ENCODE assay signal across 1 cellular context in genomic region chr6:3456794-3457709, GRCh38.
TF ChIP-seq lines count a peak whose summit lies in the region.

Gene SLC22A23 (minus strand): TSS chr6:3457050. CDS start chr6:3456559, 491 bp downstream.

TF ChIP-seq in HepG2, 621 proteins besides CTCF, POLR2A, EP300 and RAD21 (continued from another document and continues in another):
- TF ChIP-seq NCOA1 (CRISPR knock-in tag; IDR thresholded peaks at IDR 0.05), result 0 out of 2 replicates have a peak, but pooled peaks have one; percentile 47
- peak; percentile 72 for TF ChIP-seq ZNF407 (CRISPR knock-in tag; IDR thresholded peaks at IDR 0.05; ENCODE audit: not compliant biosample characterization)
- TF ChIP-seq ZNF235 (CRISPR knock-in tag; IDR thresholded peaks at IDR 0.05; ENCODE audit: borderline replicate concordance), result 0 out of 2 replicates have a peak, but pooled peaks have one; percentile 22
- no peak for TF ChIP-seq GLI4 (CRISPR knock-in tag; IDR thresholded peaks at IDR 0.05; ENCODE audit: borderline replicate concordance)
- no peak for TF ChIP-seq TBP (CRISPR knock-in tag; IDR thresholded peaks at IDR 0.05)
- TF ChIP-seq, protein P1, sequence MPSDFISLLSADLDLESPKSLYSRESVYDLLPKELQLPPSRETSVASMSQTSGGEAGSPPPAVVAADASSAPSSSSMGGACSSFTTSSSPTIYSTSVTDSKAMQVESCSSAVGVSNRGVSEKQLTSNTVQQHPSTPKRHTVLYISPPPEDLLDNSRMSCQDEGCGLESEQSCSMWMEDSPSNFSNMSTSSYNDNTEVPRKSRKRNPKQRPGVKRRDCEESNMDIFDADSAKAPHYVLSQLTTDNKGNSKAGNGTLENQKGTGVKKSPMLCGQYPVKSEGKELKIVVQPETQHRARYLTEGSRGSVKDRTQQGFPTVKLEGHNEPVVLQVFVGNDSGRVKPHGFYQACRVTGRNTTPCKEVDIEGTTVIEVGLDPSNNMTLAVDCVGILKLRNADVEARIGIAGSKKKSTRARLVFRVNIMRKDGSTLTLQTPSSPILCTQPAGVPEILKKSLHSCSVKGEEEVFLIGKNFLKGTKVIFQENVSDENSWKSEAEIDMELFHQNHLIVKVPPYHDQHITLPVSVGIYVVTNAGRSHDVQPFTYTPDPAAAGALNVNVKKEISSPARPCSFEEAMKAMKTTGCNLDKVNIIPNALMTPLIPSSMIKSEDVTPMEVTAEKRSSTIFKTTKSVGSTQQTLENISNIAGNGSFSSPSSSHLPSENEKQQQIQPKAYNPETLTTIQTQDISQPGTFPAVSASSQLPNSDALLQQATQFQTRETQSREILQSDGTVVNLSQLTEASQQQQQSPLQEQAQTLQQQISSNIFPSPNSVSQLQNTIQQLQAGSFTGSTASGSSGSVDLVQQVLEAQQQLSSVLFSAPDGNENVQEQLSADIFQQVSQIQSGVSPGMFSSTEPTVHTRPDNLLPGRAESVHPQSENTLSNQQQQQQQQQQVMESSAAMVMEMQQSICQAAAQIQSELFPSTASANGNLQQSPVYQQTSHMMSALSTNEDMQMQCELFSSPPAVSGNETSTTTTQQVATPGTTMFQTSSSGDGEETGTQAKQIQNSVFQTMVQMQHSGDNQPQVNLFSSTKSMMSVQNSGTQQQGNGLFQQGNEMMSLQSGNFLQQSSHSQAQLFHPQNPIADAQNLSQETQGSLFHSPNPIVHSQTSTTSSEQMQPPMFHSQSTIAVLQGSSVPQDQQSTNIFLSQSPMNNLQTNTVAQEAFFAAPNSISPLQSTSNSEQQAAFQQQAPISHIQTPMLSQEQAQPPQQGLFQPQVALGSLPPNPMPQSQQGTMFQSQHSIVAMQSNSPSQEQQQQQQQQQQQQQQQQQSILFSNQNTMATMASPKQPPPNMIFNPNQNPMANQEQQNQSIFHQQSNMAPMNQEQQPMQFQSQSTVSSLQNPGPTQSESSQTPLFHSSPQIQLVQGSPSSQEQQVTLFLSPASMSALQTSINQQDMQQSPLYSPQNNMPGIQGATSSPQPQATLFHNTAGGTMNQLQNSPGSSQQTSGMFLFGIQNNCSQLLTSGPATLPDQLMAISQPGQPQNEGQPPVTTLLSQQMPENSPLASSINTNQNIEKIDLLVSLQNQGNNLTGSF (CRISPR knock-in tag; IDR thresholded peaks at IDR 0.05), result 0 out of 2 replicates have a peak, but pooled peaks have one; percentile 21
- peak; percentile 8 for TF ChIP-seq TEAD3 (CRISPR knock-in tag; optimal IDR thresholded peaks at IDR 0.05; ENCODE audit: borderline replicate concordance)
- no peak for TF ChIP-seq ZNF550 (CRISPR knock-in tag; IDR thresholded peaks at IDR 0.05; ENCODE audit: borderline replicate concordance)
- no peak for TF ChIP-seq LCORL (IDR thresholded peaks at IDR 0.05)
- TF ChIP-seq LCORL (CRISPR knock-in tag; IDR thresholded peaks at IDR 0.05), result 0 out of 2 replicates have a peak, but pooled peaks have one; percentile 71
- TF ChIP-seq ZNF737 (CRISPR knock-in tag; IDR thresholded peaks at IDR 0.05; ENCODE audit: borderline replicate concordance), result no peak
- no peak for TF ChIP-seq ZBTB4 (CRISPR knock-in tag; IDR thresholded peaks at IDR 0.05; ENCODE audit: borderline replicate concordance)
- TF ChIP-seq DR1 (CRISPR knock-in tag; IDR thresholded peaks at IDR 0.05), result no peak
- TF ChIP-seq, protein P2, sequence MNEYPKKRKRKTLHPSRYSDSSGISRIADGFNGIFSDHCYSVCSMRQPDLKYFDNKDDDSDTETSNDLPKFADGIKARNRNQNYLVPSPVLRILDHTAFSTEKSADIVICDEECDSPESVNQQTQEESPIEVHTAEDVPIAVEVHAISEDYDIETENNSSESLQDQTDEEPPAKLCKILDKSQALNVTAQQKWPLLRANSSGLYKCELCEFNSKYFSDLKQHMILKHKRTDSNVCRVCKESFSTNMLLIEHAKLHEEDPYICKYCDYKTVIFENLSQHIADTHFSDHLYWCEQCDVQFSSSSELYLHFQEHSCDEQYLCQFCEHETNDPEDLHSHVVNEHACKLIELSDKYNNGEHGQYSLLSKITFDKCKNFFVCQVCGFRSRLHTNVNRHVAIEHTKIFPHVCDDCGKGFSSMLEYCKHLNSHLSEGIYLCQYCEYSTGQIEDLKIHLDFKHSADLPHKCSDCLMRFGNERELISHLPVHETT (CRISPR knock-in tag; conservative IDR thresholded peaks at IDR 0.05), result peak; percentile 91
- peak; percentile 60 for TF ChIP-seq PHF21A (CRISPR knock-in tag; IDR thresholded peaks at IDR 0.05)
- no peak for TF ChIP-seq XBP1 (CRISPR knock-in tag; IDR thresholded peaks at IDR 0.05)
- no peak for TF ChIP-seq HCFC1 (IDR thresholded peaks at IDR 0.05; ENCODE audit: low read depth, low read length)
- no peak; the same call in 1 of the 2 replicates for TF ChIP-seq ZNF784 (CRISPR knock-in tag; IDR thresholded peaks at IDR 0.05; ENCODE audit: borderline replicate concordance)
- TF ChIP-seq BORCS8-MEF2B (CRISPR knock-in tag; IDR thresholded peaks at IDR 0.05), result peak; percentile 62
- no peak for TF ChIP-seq ZNF160 (CRISPR knock-in tag; IDR thresholded peaks at IDR 0.05)
- TF ChIP-seq NFYB (CRISPR knock-in tag; IDR thresholded peaks at IDR 0.05), result no peak
- TF ChIP-seq SP5 (CRISPR knock-in tag; IDR thresholded peaks at IDR 0.05; ENCODE audit: borderline replicate concordance, low read depth), result peak; percentile 58; the same call in 1 of the 2 replicates
- TF ChIP-seq MED13 (CRISPR knock-in tag; IDR thresholded peaks at IDR 0.05), result no peak
- peak; percentile 71; the same call in 1 of the 2 replicates for TF ChIP-seq ARNT2 (CRISPR knock-in tag; IDR thresholded peaks at IDR 0.05; ENCODE audit: low read depth)
- TF ChIP-seq ESRRA (CRISPR knock-in tag; IDR thresholded peaks at IDR 0.05; ENCODE audit: low read depth), result 0 out of 2 replicates have a peak, but pooled peaks have one; percentile 8
- no peak for TF ChIP-seq ZNF296 (CRISPR knock-in tag; conservative IDR thresholded peaks at IDR 0.05)
- TF ChIP-seq, protein P3, sequence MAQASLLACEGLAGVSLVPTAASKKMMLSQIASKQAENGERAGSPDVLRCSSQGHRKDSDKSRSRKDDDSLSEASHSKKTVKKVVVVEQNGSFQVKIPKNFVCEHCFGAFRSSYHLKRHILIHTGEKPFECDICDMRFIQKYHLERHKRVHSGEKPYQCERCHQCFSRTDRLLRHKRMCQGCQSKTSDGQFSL (CRISPR knock-in tag; IDR thresholded peaks at IDR 0.05), result no peak
- no peak for TF ChIP-seq ATF1 (CRISPR knock-in tag; IDR thresholded peaks at IDR 0.05)
- no peak for TF ChIP-seq GTF3A (CRISPR knock-in tag; conservative IDR thresholded peaks at IDR 0.05)
- peak; percentile 79; the same call in 1 of the 2 replicates for TF ChIP-seq ZNF709 (CRISPR knock-in tag; IDR thresholded peaks at IDR 0.05)
- 0 out of 2 replicates have a peak, but pooled peaks have one; percentile 47 for TF ChIP-seq ZNF543 (CRISPR knock-in tag; IDR thresholded peaks at IDR 0.05)
- no peak for TF ChIP-seq ZNF557 (CRISPR knock-in tag; IDR thresholded peaks at IDR 0.05)
- 0 out of 2 replicates have a peak, but pooled peaks have one; percentile 28 for TF ChIP-seq GFI1 (CRISPR knock-in tag; IDR thresholded peaks at IDR 0.05; ENCODE audit: borderline replicate concordance)
- TF ChIP-seq HNRNPK (IDR thresholded peaks at IDR 0.05; ENCODE audit: low read depth, low read length, poor library complexity, severe bottlenecking), result peak; percentile 97
- no peak for TF ChIP-seq GTF2F1 (IDR thresholded peaks at IDR 0.05; ENCODE audit: low read length)
- peak; percentile 30; the same call in 1 of the 2 replicates for TF ChIP-seq NFKB2 (CRISPR knock-in tag; IDR thresholded peaks at IDR 0.05; ENCODE audit: borderline replicate concordance)
- TF ChIP-seq IRF2 (CRISPR knock-in tag; IDR thresholded peaks at IDR 0.05), result peak; percentile 28; the same call in 1 of the 2 replicates
- 0 out of 2 replicates have a peak, but pooled peaks have one; percentile 23 for TF ChIP-seq DMAP1 (CRISPR knock-in tag; IDR thresholded peaks at IDR 0.05)
- peak; percentile 66; the same call in 1 of the 2 replicates for TF ChIP-seq ZNF691 (CRISPR knock-in tag; IDR thresholded peaks at IDR 0.05; ENCODE audit: borderline replicate concordance, low read depth)
- no peak for TF ChIP-seq CENPX (CRISPR knock-in tag; IDR thresholded peaks at IDR 0.05)
- peak; percentile 34; the same call in 1 of the 2 replicates for TF ChIP-seq ZBTB7A (CRISPR knock-in tag; IDR thresholded peaks at IDR 0.05)
- 0 out of 2 replicates have a peak, but pooled peaks have one; percentile 16 for TF ChIP-seq HNRNPL (IDR thresholded peaks at IDR 0.05; ENCODE audit: low read depth, low read length)
- TF ChIP-seq ZNF614 (CRISPR knock-in tag; IDR thresholded peaks at IDR 0.05; ENCODE audit: borderline replicate concordance), result peak; percentile 38; the same call in 1 of the 2 replicates
